ENCODE assay signal across 29 cellular contexts in genomic region chr14:96666088-96666487, GRCh38.
DNase-seq lines count a peak whose midpoint lies in the region; TF ChIP-seq lines count a peak whose summit lies in the region.
"Had no signal": no experiment of that assay in that cellular context is flagged by ENCODE, and none has a peak within 500 bp of the region (broad histone marks: within the 10 kb centered on the region; RNA-seq: fewer than 3 reads in every experiment).

No MANE protein-coding gene starts in this region.

- no peak overlapping the region for H3K23ac ChIP-seq in H9 (ENCODE audit: insufficient read length, low read depth, low read length)

- H3K9me3 Mint-ChIP-seq in H9 (peaks cover 5 to 13% of the 10 kb centered on the region in 2 experiments), neural progenitor cell (peaks cover 4% of the 10 kb centered on the region)
- H3K9me3 Mint-ChIP-seq: activated B cell treated with CpG ODN at 0.5 μM for 24 hours, neural crest cell had no signal

- no peak overlapping the region for H3K27ac ChIP-seq in H9 (ENCODE audit: insufficient read length, low read depth, low read length)
- no peak overlapping the region for H3K27ac ChIP-seq in OCI-LY7 (ENCODE audit: low read depth, low read length, poor library complexity, severe bottlenecking)
- no peak overlapping the region for H3K27ac ChIP-seq in neural progenitor cell
- H3K27ac ChIP-seq: adrenal gland; BLaER1 treated with 17β-estradiol and CSF1 and Interleukin-3, amounts not matched to agents 10 nM and 100 nM; body of pancreas; dorsolateral prefrontal cortex; parathyroid adenoma; PC-9; right atrium auricular region; tibial artery had no signal

- BruUV-seq in OCI-LY7 (replicated peaks; lab: Mats Ljungman, UMichigan), result no TSS peak

- H2AFZ ChIP-seq in H9 (ENCODE audit: low read length) (no peak overlapping the region), OCI-LY7 (ENCODE audit: low read length) (no peak overlapping the region), neural progenitor cell (replicated peaks) (no peak overlapping the region)
- H2AFZ ChIP-seq: parathyroid adenoma, PC-9 had no signal

- H3K9ac ChIP-seq in H9 (ENCODE audit: extremely low read depth, insufficient read length, low read length), result no peak overlapping the region
- H3K9ac ChIP-seq in neural progenitor cell, result no peak overlapping the region
- H3K9ac ChIP-seq: BLaER1 treated with 17β-estradiol and CSF1 and Interleukin-3, amounts not matched to agents 10 nM and 100 nM; parathyroid adenoma had no signal

- H3F3A ChIP-seq in neural progenitor cell (ENCODE audit: low read depth), result no peaks in the 10 kb centered on the region

- TF ChIP-seq CTCF in H9 (conservative IDR thresholded peaks at IDR 0.05), result peak; percentile 40; the same call in 1 of the 3 replicates
- peak; percentile 50 for TF ChIP-seq CTCF in OCI-LY7 (conservative IDR thresholded peaks at IDR 0.05; ENCODE audit: low read length)
- TF ChIP-seq CTCF in neural progenitor cell (IDR thresholded peaks at IDR 0.05), result peak; percentile 31

- no peak overlapping the region for H4K5ac ChIP-seq in H9 (ENCODE audit: insufficient read length, low read depth, low read length)

- WGBS in H9 (ENCODE audit: extremely low coverage, insufficient read length, low lambda C conversion rate), result no CpG with 5 or more reads among the region's 6 CpGs

- H3K9me3 ChIP-seq in H9 (ENCODE audit: control insufficient read depth, low read depth, low read length), result no peaks in the 10 kb centered on the region
- no peaks in the 10 kb centered on the region for H3K9me3 ChIP-seq in OCI-LY7 (ENCODE audit: low read length)
- no peaks in the 10 kb centered on the region for H3K9me3 ChIP-seq in neural progenitor cell (ENCODE audit: low read depth)
- H3K9me3 ChIP-seq: adrenal gland, body of pancreas, right atrium auricular region, tibial artery had no signal

- intact Hi-C loops in OCI-LY7 (cut with micrococcal nuclease; ENCODE audit: unreplicated experiment), result no loop called here

- H3K4me3 ChIP-seq in OCI-LY7 (ENCODE audit: low read depth, low read length, poor library complexity, severe bottlenecking) (no peak overlapping the region), neural progenitor cell (no peak overlapping the region)
- H3K4me3 ChIP-seq: adrenal gland; BLaER1 treated with 17β-estradiol and CSF1 and Interleukin-3, amounts not matched to agents 10 nM and 100 nM; body of pancreas; dorsolateral prefrontal cortex; PC-9; right atrium auricular region; tibial artery had no signal

- no peak overlapping the region for H2BK20ac ChIP-seq in H9 (ENCODE audit: low read depth, low read length, poor library complexity, severe bottlenecking)

- peaks cover 0 to 2% (median 0%) of the 10 kb centered on the region in 3 experiments; a peak in 3 of 7 replicates for H3K36me3 Mint-ChIP-seq in H9 (ENCODE audit: insufficient read depth in 1 of 3, low read depth in 3 of 3)
- H3K36me3 Mint-ChIP-seq in neural progenitor cell, result no peaks in the 10 kb centered on the region
- H3K36me3 Mint-ChIP-seq: activated CD8-positive, alpha-beta memory T cell treated with anti-CD3 and anti-CD28 coated beads, Interleukin-2, amount 10 ng/mL, durations not matched to agents 7 days and 5 days; immature natural killer cell had no signal

- no peak overlapping the region for H2BK15ac ChIP-seq in H9 (ENCODE audit: low read depth, low read length)

- H2BK12ac ChIP-seq in H9 (ENCODE audit: insufficient read length, low read depth, low read length), result no peak overlapping the region

- POLR2A ChIA-PET in OCI-LY7 (lab: Charles Lee), result interaction anchor here (0.7 kb wide), 1 partner anchor 59 kb away, joined by 3 read pairs; no protein-coding TSS in a partner anchor

- H3K27me3 ChIP-seq in H9 (ENCODE audit: insufficient read depth, low read length) (no peaks in the 10 kb centered on the region), neural progenitor cell (peaks cover 9% of the 10 kb centered on the region)
- H3K27me3 ChIP-seq: adrenal gland; BLaER1 treated with 17β-estradiol and CSF1 and Interleukin-3, amounts not matched to agents 10 nM and 100 nM; body of pancreas; right atrium auricular region had no signal

- no peak overlapping the region for H4K91ac ChIP-seq in H9 (ENCODE audit: insufficient read length, low read depth, low read length)

- no peak overlapping the region for H3K4ac ChIP-seq in H9 (ENCODE audit: low read depth, low read length)

- H4K8ac ChIP-seq in H9 (replicated peaks; ENCODE audit: insufficient read length, low read depth, low read length), result no peak overlapping the region

- H3T11ph ChIP-seq in H9 (ENCODE audit: low read length), result no peak overlapping the region

- H2BK120ac ChIP-seq in H9 (ENCODE audit: low read depth, low read length, poor library complexity, severe bottlenecking), result no peak overlapping the region

- H3K4me1 Mint-ChIP-seq in H9, result peaks cover 13% of the 10 kb centered on the region in 2 experiments
- peaks cover 12% of the 10 kb centered on the region for H3K4me1 Mint-ChIP-seq in neural progenitor cell
- H3K4me1 Mint-ChIP-seq: activated B cell treated with CpG ODN at 0.5 μM for 24 hours; activated CD8-positive, alpha-beta memory T cell treated with anti-CD3 and anti-CD28 coated beads, Interleukin-2, amount 10 ng/mL, durations not matched to agents 7 days and 5 days; immature natural killer cell had no signal

- no peak overlapping the region for H3K56ac ChIP-seq in H9 (ENCODE audit: insufficient read length, low read depth, low read length)

- H3K27me3 Mint-ChIP-seq in H9 (ENCODE audit: low read depth) (peaks cover 41% of the 10 kb centered on the region), neural progenitor cell (ENCODE audit: insufficient read depth, low read depth) (peaks cover 9% of the 10 kb centered on the region)

- no peaks in the 10 kb centered on the region for H3K9me2 ChIP-seq in OCI-LY7 (ENCODE audit: insufficient read depth, low read length)

- no peak overlapping the region for H2AK5ac ChIP-seq in H9 (ENCODE audit: insufficient read length, low read length)

- no peak overlapping the region for H2BK5ac ChIP-seq in H9 (ENCODE audit: insufficient read length, low read length)

- H3K4me2 ChIP-seq in H9 (ENCODE audit: insufficient read depth, insufficient read length, low read length) (no peak overlapping the region), OCI-LY7 (ENCODE audit: low read length) (no peak overlapping the region), neural progenitor cell (no peak overlapping the region)
- H3K4me2 ChIP-seq: BLaER1 treated with 17β-estradiol and CSF1 and Interleukin-3, amounts not matched to agents 10 nM and 100 nM; PC-9 had no signal

- no peaks in the 10 kb centered on the region for H3K79me2 ChIP-seq in H9 (ENCODE audit: insufficient read depth, low read length)
- H3K79me2 ChIP-seq in OCI-LY7 (ENCODE audit: insufficient read depth, low read depth, low read length), result no peaks in the 10 kb centered on the region
- H3K79me2 ChIP-seq in neural progenitor cell (ENCODE audit: low read depth), result no peaks in the 10 kb centered on the region
- H3K79me2 ChIP-seq: parathyroid adenoma had no signal

- H3K18ac ChIP-seq in H9 (ENCODE audit: insufficient read length, low read depth, low read length), result no peak overlapping the region

- H3K4me1 ChIP-seq in H9 (ENCODE audit: insufficient read depth, low read length) (no peaks in the 10 kb centered on the region), OCI-LY7 (ENCODE audit: insufficient read depth, low read length, poor library complexity, severe bottlenecking) (no peaks in the 10 kb centered on the region), neural progenitor cell (no peaks in the 10 kb centered on the region)
- H3K4me1 ChIP-seq: adrenal gland; BLaER1 treated with 17β-estradiol and CSF1 and Interleukin-3, amounts not matched to agents 10 nM and 100 nM; parathyroid adenoma; right atrium auricular region; tibial artery had no signal

- no peak overlapping the region for H3K14ac ChIP-seq in H9 (ENCODE audit: insufficient read depth, low read length)

- no peak overlapping the region for H3K4me3 Mint-ChIP-seq in H9
- H3K4me3 Mint-ChIP-seq in neural progenitor cell, result no peak overlapping the region
- H3K4me3 Mint-ChIP-seq: activated B cell treated with CpG ODN at 0.5 μM for 24 hours; activated CD8-positive, alpha-beta memory T cell treated with anti-CD3 and anti-CD28 coated beads, Interleukin-2, amount 10 ng/mL, durations not matched to agents 7 days and 5 days; immature natural killer cell; neural crest cell had no signal

- no peaks in the 10 kb centered on the region for H3K23me2 ChIP-seq in H9 (ENCODE audit: insufficient read length, low read depth, low read length, poor library complexity, severe bottlenecking)

- H3K27ac Mint-ChIP-seq in H9 (no peak overlapping the region), neural progenitor cell (no peak overlapping the region)
- H3K27ac Mint-ChIP-seq: activated B cell treated with CpG ODN at 0.5 μM for 24 hours; activated CD8-positive, alpha-beta memory T cell treated with anti-CD3 and anti-CD28 coated beads, Interleukin-2, amount 10 ng/mL, durations not matched to agents 7 days and 5 days; immature natural killer cell had no signal

- H3K36me3 ChIP-seq in OCI-LY7 (ENCODE audit: insufficient read depth, low read length), result no peaks in the 10 kb centered on the region
- H3K36me3 ChIP-seq in neural progenitor cell, result no peaks in the 10 kb centered on the region
- H3K36me3 ChIP-seq: adrenal gland; BLaER1 treated with 17β-estradiol and CSF1 and Interleukin-3, amounts not matched to agents 10 nM and 100 nM; right atrium auricular region; tibial artery had no signal

- DNase-seq in NCI-H82 (lab: John Stamatoyannopoulos, UW) (peak; percentile 16), NCI-H82 treated with DMSO at 0.1 percent for 48 hours (lab: John Stamatoyannopoulos, UW; ENCODE audit: unreplicated experiment) (no peak), H9 (no peak), OCI-LY7 (ENCODE audit: low spot score) (peak; percentile 9), neural progenitor cell (ENCODE audit: low spot score) (no peak), RPMI8226 (no peak), NCI-H128 (lab: John Stamatoyannopoulos, UW; ENCODE audit: unreplicated experiment) (no peak)
- DNase-seq: activated B cell treated with CpG ODN at 0.5 μM for 24 hours; activated CD8-positive, alpha-beta memory T cell treated with anti-CD3 and anti-CD28 coated beads, Interleukin-2, amount 10 ng/mL, durations not matched to agents 7 days and 5 days; activated T-cell treated with anti-CD3 and anti-CD28 coated beads, Interleukin-2, amount 50 U/mL, for 48 hours; adrenal gland; body of pancreas; cerebellar nuclear complex; DMS79 treated with DMSO at 0.1 percent for 48 hours; dorsolateral prefrontal cortex; hypothalamus; immature natural killer cell; NCI-H1105 treated with DMSO at 0.1 percent for 48 hours; NCI-H2107; NCI-H524 treated with DMSO at 0.1 percent for 48 hours; PC-9; Right ventricle myocardium superior; stimulated activated CD4-positive, alpha-beta T cell treated with anti-CD3 and anti-CD28 coated beads, Interleukin-2, amount 100 ng/mL, for 24 hours; T1000; tibial artery had no signal

- H3K79me1 ChIP-seq in H9 (ENCODE audit: insufficient read depth, low read depth, low read length, poor library complexity, severe bottlenecking), result no peaks in the 10 kb centered on the region

- CTCF ChIA-PET in OCI-LY7 (lab: Charles Lee; ENCODE audit: unreplicated experiment), result no interaction called here

- H4K20me1 ChIP-seq in H9 (ENCODE audit: control insufficient read depth, insufficient read depth, insufficient read length), result no peaks in the 10 kb centered on the region
- H4K20me1 ChIP-seq in OCI-LY7 (ENCODE audit: insufficient read depth, low read length), result no peaks in the 10 kb centered on the region
- no peaks in the 10 kb centered on the region for H4K20me1 ChIP-seq in neural progenitor cell (ENCODE audit: low read depth)
- H4K20me1 ChIP-seq: BLaER1 treated with 17β-estradiol and CSF1 and Interleukin-3, amounts not matched to agents 10 nM and 100 nM had no signal

Comparison
In these comparisons a context has a peak if more than half of its experiments do, and no peak if none do; other contexts are left out.
1. DNase-seq: peak in NCI-H82 (single experiment) and OCI-LY7 (single experiment); none in NCI-H82 treated with DMSO at 0.1 percent for 48 hours (single experiment), H9 (single experiment), neural progenitor cell (single experiment), RPMI8226 (single experiment) and NCI-H128 (single experiment).
2. Peak in every context shown above with its lines, with median percentiles within 50 percentile points of each other: CTCF ChIP-seq.